In genomic region chr19:44903602-44904425, GRCh38 we compare ENCODE assay signal across 9 cellular contexts. TPM values are rescaled to one million over a fixed set of nuclear protein-coding genes. Genes with fewer than 3 reads are reported as not detected.
A peak's percentile ranks its signal among the peaks of the same experiment; 100 is the strongest.
DNase-seq lines count a peak whose midpoint lies in the region; ATAC-seq lines count a peak whose summit lies in the region.
"Had no signal": no experiment of that assay in that cellular context is flagged by ENCODE, and none has a peak within 500 bp of the region (broad histone marks: within the 10 kb centered on the region; RNA-seq: fewer than 3 reads in every experiment).

No MANE protein-coding gene starts in this region.

- peak overlapping the region; percentile 40 for H3K9ac ChIP-seq in mesendoderm (ENCODE audit: low read length)

- no peak overlapping the region for H3K23ac ChIP-seq in mesendoderm (ENCODE audit: low read length)

- no peak overlapping the region for H3K4ac ChIP-seq in mesendoderm (ENCODE audit: low read depth, low read length)

- DNase-seq in SIG-M5 treated with dmso at 0.1 percent for 504 hours (lab: John Stamatoyannopoulos, UW; ENCODE audit: unreplicated experiment) (peak; percentile 37), SIG-M5 (lab: John Stamatoyannopoulos, UW) (no peak), NCI-H774 (lab: John Stamatoyannopoulos, UW) (peak; percentile 14), mesendoderm (peak; percentile 74)
- peak; percentile 29 to 66 for DNase-seq in activated CD8-positive, alpha-beta memory T cell treated with anti-CD3 and anti-CD28 coated beads for 1 hour (ENCODE audit: extremely low read depth in 1 of 2, low read depth in 1 of 2)
- DNase-seq in effector memory CD4-positive, alpha-beta T cell = peak; percentile 48 to 59 (median 49)
- DNase-seq in stimulated activated CD8-positive, alpha-beta memory T cell treated with anti-CD3 and anti-CD28 coated beads, Interleukin-4, amount 100 ng/mL, for 4 hours (ENCODE audit: low read depth in 2 of 2, low spot score in 1 of 2) = peak; percentile 27 to 60

- H3K9me3 ChIP-seq in effector memory CD4-positive, alpha-beta T cell (ENCODE audit: control insufficient read depth, low read length) = no peaks in the 10 kb centered on the region

- no peak overlapping the region for H2AK5ac ChIP-seq in mesendoderm (ENCODE audit: low read length)

- H4K8ac ChIP-seq in mesendoderm (ENCODE audit: low read depth, low read length) = no peak overlapping the region

- H3K4me1 ChIP-seq in effector memory CD4-positive, alpha-beta T cell (ENCODE audit: control insufficient read depth, insufficient read depth, low read length, poor library complexity, severe bottlenecking) = no peaks in the 10 kb centered on the region
- no peaks in the 10 kb centered on the region for H3K4me1 ChIP-seq in mesendoderm (ENCODE audit: control insufficient read depth, low read depth, low read length)

- H3K27me3 ChIP-seq in effector memory CD4-positive, alpha-beta T cell (replicated peaks; ENCODE audit: control insufficient read depth, insufficient read depth, low read length, poor library complexity, severe bottlenecking) = peaks cover 15% of the 10 kb centered on the region
- H3K27me3 ChIP-seq in mesendoderm (ENCODE audit: insufficient read depth, low read length, poor library complexity) = no peaks in the 10 kb centered on the region

- H3K79me1 ChIP-seq in mesendoderm (ENCODE audit: low read length) = peaks cover 4% of the 10 kb centered on the region

- H3K18ac ChIP-seq in mesendoderm (ENCODE audit: low read length) = no peak overlapping the region

- H3K56ac ChIP-seq in mesendoderm (ENCODE audit: low read length) = peak overlapping the region; percentile 37

- no peak overlapping the region for H3K4me2 ChIP-seq in mesendoderm (ENCODE audit: low read length)

- H3K27ac ChIP-seq in effector memory CD4-positive, alpha-beta T cell (ENCODE audit: insufficient read depth, low read length, poor library complexity, severe bottlenecking) = no peak overlapping the region
- peak overlapping the region; percentile 27 for H3K27ac ChIP-seq in mesendoderm (ENCODE audit: low read depth, low read length)

- H4K5ac ChIP-seq in mesendoderm (ENCODE audit: low read length) = no peak overlapping the region

- H3K4me3 ChIP-seq in effector memory CD4-positive, alpha-beta T cell (ENCODE audit: insufficient read depth, low read depth, low read length, poor library complexity, severe bottlenecking) = no peak overlapping the region
- H3K4me3 ChIP-seq in mesendoderm (ENCODE audit: low read length) = no peak overlapping the region
- H3K4me3 ChIP-seq: skin epidermis had no signal

- H2BK120ac ChIP-seq in mesendoderm (ENCODE audit: low read depth, low read length) = no peak overlapping the region

- WGBS in mesendoderm (ENCODE audit: extremely low coverage, insufficient coverage, low lambda C conversion rate) = no CpG with 5 or more reads among the region's 24 CpGs

- ATAC-seq in HG03460 (IDR thresholded peaks at IDR 0.05; ENCODE audit: unreplicated experiment) = no peak

- H2BK15ac ChIP-seq in mesendoderm (replicated peaks; ENCODE audit: low read depth) = no peak overlapping the region

- H3K79me2 ChIP-seq in mesendoderm (ENCODE audit: control insufficient read depth, insufficient read depth, low read length) = peaks cover 4% of the 10 kb centered on the region

- H2BK5ac ChIP-seq in mesendoderm (ENCODE audit: low read length) = no peak overlapping the region

- H3K36me3 ChIP-seq in effector memory CD4-positive, alpha-beta T cell (ENCODE audit: control insufficient read depth, insufficient read depth, low read length) = peaks cover 27% of the 10 kb centered on the region
- peaks cover 12% of the 10 kb centered on the region for H3K36me3 ChIP-seq in mesendoderm (ENCODE audit: control insufficient read depth, insufficient read depth, low read length)

RNA-seq across cellular contexts. Expression of gene APOE, which starts 1.8 kb away (rescaled TPM):
- 299 TPM for polyA plus RNA-seq in mesendoderm (2013, experiment 1 of 2)
- polyA plus RNA-seq in mesendoderm (2013, experiment 2 of 2) = 297 TPM

RNA-seq across cellular contexts. Expression of gene APOC1, which starts 10.6 kb away (rescaled TPM):
- polyA plus RNA-seq in mesendoderm (2013, experiment 1 of 2) = 435 TPM
- 437 TPM for polyA plus RNA-seq in mesendoderm (2013, experiment 2 of 2)

RNA-seq across cellular contexts. Expression of gene TOMM40, which starts 12.8 kb away (rescaled TPM):
- polyA plus RNA-seq in mesendoderm (2013, experiment 1 of 2) = 167 TPM
- 165 TPM for polyA plus RNA-seq in mesendoderm (2013, experiment 2 of 2)

RNA-seq across cellular contexts. Expression of gene APOC4, which starts 38.2 kb away (rescaled TPM):
- polyA plus RNA-seq in mesendoderm (2013, experiment 1 of 2) = not detected
- not detected for polyA plus RNA-seq in mesendoderm (2013, experiment 2 of 2)

RNA-seq across cellular contexts. Expression of gene APOC2, which starts 42.0 kb away (rescaled TPM):
- polyA plus RNA-seq in mesendoderm (2013, experiment 1 of 2) = 0.06 TPM
- not detected for polyA plus RNA-seq in mesendoderm (2013, experiment 2 of 2)
